ENCODE assay signal across 17 cellular contexts in genomic region chr15:44682211-44682610, GRCh38. TPM values are rescaled to one million over a fixed set of nuclear protein-coding genes. Genes with fewer than 3 reads are reported as not detected.
DNase-seq lines count a peak whose midpoint lies in the region; ATAC-seq lines count a peak whose summit lies in the region.
"Had no signal": no experiment of that assay in that cellular context is flagged by ENCODE, and none has a peak within 500 bp of the region (broad histone marks: within the 10 kb centered on the region; RNA-seq: fewer than 3 reads in every experiment).

No MANE protein-coding gene starts in this region.

- no peaks in the 10 kb centered on the region for H3K27me3 Mint-ChIP-seq in activated CD4-positive, alpha-beta T cell treated with anti-CD3 and anti-CD28 coated beads, Interleukin-2, amount 10 ng/mL, durations not matched to agents 7 days and 5 days
- no peaks in the 10 kb centered on the region for H3K27me3 Mint-ChIP-seq in activated naive CD8-positive, alpha-beta T cell treated with anti-CD3 and anti-CD28 coated beads, Interleukin-2, amount 50 U/mL, for 24 hours
- no peaks in the 10 kb centered on the region for H3K27me3 Mint-ChIP-seq in stimulated activated memory B cell treated with anti-CD40 and anti-IgM and Interleukin-4, amounts not matched to agents 10 μg/mL and 1 μg/mL and 100 μg/mL, for 72 hours

- peaks cover 86% of the 10 kb centered on the region for H3K4me1 Mint-ChIP-seq in activated CD4-positive, alpha-beta T cell treated with anti-CD3 and anti-CD28 coated beads, Interleukin-2, amount 10 ng/mL, durations not matched to agents 7 days and 5 days
- peaks cover 87% of the 10 kb centered on the region for H3K4me1 Mint-ChIP-seq in activated naive CD8-positive, alpha-beta T cell treated with anti-CD3 and anti-CD28 coated beads, Interleukin-2, amount 50 U/mL, for 24 hours
- H3K4me1 Mint-ChIP-seq in stimulated activated memory B cell treated with anti-CD40 and anti-IgM and Interleukin-4, amounts not matched to agents 10 μg/mL and 1 μg/mL and 100 μg/mL, for 72 hours = peaks cover 68% of the 10 kb centered on the region

- peak overlapping the region; percentile 65 for H3K4me3 Mint-ChIP-seq in activated CD4-positive, alpha-beta T cell treated with anti-CD3 and anti-CD28 coated beads, Interleukin-2, amount 10 ng/mL, durations not matched to agents 7 days and 5 days
- H3K4me3 Mint-ChIP-seq in activated naive CD8-positive, alpha-beta T cell treated with anti-CD3 and anti-CD28 coated beads, Interleukin-2, amount 50 U/mL, for 24 hours = peak overlapping the region; percentile 60
- H3K4me3 Mint-ChIP-seq in stimulated activated memory B cell treated with anti-CD40 and anti-IgM and Interleukin-4, amounts not matched to agents 10 μg/mL and 1 μg/mL and 100 μg/mL, for 72 hours = no peak overlapping the region
- H3K4me3 Mint-ChIP-seq: type B pancreatic cell had no signal

- no peak for DNase-seq in activated CD4-positive, alpha-beta T cell treated with anti-CD3 and anti-CD28 coated beads, Interleukin-2, amount 10 ng/mL, durations not matched to agents 7 days and 5 days
- no peak for DNase-seq in activated CD4-positive, alpha-beta T cell treated with anti-CD3 and anti-CD28 coated beads for 4 hours
- DNase-seq in NOMO-1 treated with DMSO at 0.1 percent for 48 hours (lab: John Stamatoyannopoulos, UW; ENCODE audit: unreplicated experiment) (peak; percentile 25), NAMALWA (ENCODE audit: low spot score) (no peak)
- no peak for DNase-seq in activated naive CD8-positive, alpha-beta T cell treated with anti-CD3 and anti-CD28 coated beads, Interleukin-2, amount 50 U/mL, for 24 hours
- DNase-seq: central memory CD4-positive, alpha-beta T cell; DMS 273 treated with DMSO at 0.1 percent for 48 hours; GOT3; occipital lobe; small intestine; WERI-Rb-1 had no signal

- peaks cover 76% of the 10 kb centered on the region for H3K36me3 Mint-ChIP-seq in activated CD4-positive, alpha-beta T cell treated with anti-CD3 and anti-CD28 coated beads, Interleukin-2, amount 10 ng/mL, durations not matched to agents 7 days and 5 days (ENCODE audit: low read depth)
- peaks cover 14% of the 10 kb centered on the region for H3K36me3 Mint-ChIP-seq in activated naive CD8-positive, alpha-beta T cell treated with anti-CD3 and anti-CD28 coated beads, Interleukin-2, amount 50 U/mL, for 24 hours (ENCODE audit: low read depth)
- peaks cover 50% of the 10 kb centered on the region for H3K36me3 Mint-ChIP-seq in stimulated activated memory B cell treated with anti-CD40 and anti-IgM and Interleukin-4, amounts not matched to agents 10 μg/mL and 1 μg/mL and 100 μg/mL, for 72 hours
- H3K36me3 Mint-ChIP-seq: type B pancreatic cell had no signal

- ATAC-seq in activated naive CD8-positive, alpha-beta T cell treated with anti-CD3 and anti-CD28 coated beads, Interleukin-2, amount 50 U/mL, for 24 hours = peak; percentile 41
- ATAC-seq in stimulated activated memory B cell treated with anti-CD40 and anti-IgM and Interleukin-4, amounts not matched to agents 10 μg/mL and 1 μg/mL and 100 μg/mL, for 72 hours = no peak
- ATAC-seq in GM18502 (IDR thresholded peaks at IDR 0.05; ENCODE audit: poor library complexity, unreplicated experiment) = no peak
- no peak for ATAC-seq in HG02852 (IDR thresholded peaks at IDR 0.05; ENCODE audit: unreplicated experiment)
- ATAC-seq: A549, left lobe of liver had no signal

- H3K27ac Mint-ChIP-seq in activated CD4-positive, alpha-beta T cell treated with anti-CD3 and anti-CD28 coated beads, Interleukin-2, amount 10 ng/mL, durations not matched to agents 7 days and 5 days = peak overlapping the region; percentile 92
- H3K27ac Mint-ChIP-seq in activated naive CD8-positive, alpha-beta T cell treated with anti-CD3 and anti-CD28 coated beads, Interleukin-2, amount 50 U/mL, for 24 hours = peak overlapping the region; percentile 67
- H3K27ac Mint-ChIP-seq in stimulated activated memory B cell treated with anti-CD40 and anti-IgM and Interleukin-4, amounts not matched to agents 10 μg/mL and 1 μg/mL and 100 μg/mL, for 72 hours = peak overlapping the region; percentile 35
- H3K27ac Mint-ChIP-seq: type B pancreatic cell had no signal

- peaks cover 49% of the 10 kb centered on the region for H3K9me3 Mint-ChIP-seq in activated CD4-positive, alpha-beta T cell treated with anti-CD3 and anti-CD28 coated beads, Interleukin-2, amount 10 ng/mL, durations not matched to agents 7 days and 5 days
- peaks cover 6% of the 10 kb centered on the region for H3K9me3 Mint-ChIP-seq in activated naive CD8-positive, alpha-beta T cell treated with anti-CD3 and anti-CD28 coated beads, Interleukin-2, amount 50 U/mL, for 24 hours
- H3K9me3 Mint-ChIP-seq in stimulated activated memory B cell treated with anti-CD40 and anti-IgM and Interleukin-4, amounts not matched to agents 10 μg/mL and 1 μg/mL and 100 μg/mL, for 72 hours = peaks cover 13% of the 10 kb centered on the region
- H3K9me3 Mint-ChIP-seq: type B pancreatic cell had no signal

- POLR2A ChIA-PET in activated CD4-positive, alpha-beta T cell treated with anti-CD3 and anti-CD28 coated beads, Interleukin-2, amount 10 ng/mL, durations not matched to agents 7 days and 5 days (lab: Charles Lee) = interaction anchor here (0.6 to 1.8 kb wide), 3 partner anchors 17 to 1886 kb away, joined by 4 to 12 read pairs (median 10); partner anchors contain the start of genes B2M and PATL2

- CTCF ChIA-PET in activated CD4-positive, alpha-beta T cell treated with anti-CD3 and anti-CD28 coated beads, Interleukin-2, amount 10 ng/mL, durations not matched to agents 7 days and 5 days (lab: Charles Lee) = interaction anchor here (0.6 to 4.9 kb wide), 9 partner anchors 9 to 54 kb away, joined by 3 to 33 read pairs (median 4); partner anchors contain the start of genes SPG11 and TRIM69

RNA-seq across cellular contexts. Expression of gene SPG11, which starts 18.7 kb away (rescaled TPM):
- 10 to 100 TPM; 69.2 to 77.6 TPM for total RNA-seq in activated CD4-positive, alpha-beta T cell treated with anti-CD3 and anti-CD28 coated beads, Interleukin-2, amount 10 ng/mL, durations not matched to agents 7 days and 5 days

RNA-seq across cellular contexts. Expression of gene PATL2, which starts 28.9 kb away (rescaled TPM):
- 10 to 100 TPM; 15.9 to 20.5 TPM for total RNA-seq in activated CD4-positive, alpha-beta T cell treated with anti-CD3 and anti-CD28 coated beads, Interleukin-2, amount 10 ng/mL, durations not matched to agents 7 days and 5 days

RNA-seq across cellular contexts. Expression of gene B2M, which starts 29.1 kb away (rescaled TPM):
- over 10,000 TPM in 1 of 2 experiments, 1,000 to 10,000 TPM in 1; 9,253 to 11,726 TPM for total RNA-seq in activated CD4-positive, alpha-beta T cell treated with anti-CD3 and anti-CD28 coated beads, Interleukin-2, amount 10 ng/mL, durations not matched to agents 7 days and 5 days

RNA-seq across cellular contexts. Expression of gene TRIM69, which starts 54.1 kb away (rescaled TPM):
- total RNA-seq in activated CD4-positive, alpha-beta T cell treated with anti-CD3 and anti-CD28 coated beads, Interleukin-2, amount 10 ng/mL, durations not matched to agents 7 days and 5 days = 10 to 100 TPM; 67.9 to 70.2 TPM

Comparison
In these comparisons a context has a peak if more than half of its experiments do, and no peak if none do; other contexts are left out.
1. H3K27ac Mint-ChIP-seq: peak in every context shown above with its lines; median percentile 92 in activated CD4-positive, alpha-beta T cell treated with anti-CD3 and anti-CD28 coated beads, Interleukin-2, amount 10 ng/mL, durations not matched to agents 7 days and 5 days; 67 in activated naive CD8-positive, alpha-beta T cell treated with anti-CD3 and anti-CD28 coated beads, Interleukin-2, amount 50 U/mL, for 24 hours; 35 in stimulated activated memory B cell treated with anti-CD40 and anti-IgM and Interleukin-4, amounts not matched to agents 10 μg/mL and 1 μg/mL and 100 μg/mL, for 72 hours.